Comparison of ENCODE assay signal across 8 cellular contexts in genomic region chr12:71662861-71663560, GRCh38. TPM values are rescaled to one million over a fixed set of nuclear protein-coding genes. Genes with fewer than 3 reads are reported as not detected.
DNase-seq lines count a peak whose midpoint lies in the region; ATAC-seq and TF ChIP-seq lines count a peak whose summit lies in the region.

No MANE protein-coding gene starts in this region.

- H3K36me3 Mint-ChIP-seq in Caco-2 (ENCODE audit: insufficient read depth, unreplicated experiment), result peaks cover 48% of the 10 kb centered on the region

- no peaks in the 10 kb centered on the region for H3K9me3 Mint-ChIP-seq in Caco-2 (ENCODE audit: unreplicated experiment)

- no peaks in the 10 kb centered on the region; the same call in 1 of the 2 replicates for H3K36me3 ChIP-seq in Caco-2 (ENCODE audit: control insufficient read depth, insufficient read depth, low read length)
- peaks cover 26% of the 10 kb centered on the region for H3K36me3 ChIP-seq in adipocyte (ENCODE audit: control insufficient read depth, insufficient read depth, low read length, severe bottlenecking)
- H3K36me3 ChIP-seq in rectal smooth muscle tissue (ENCODE audit: control insufficient read depth, insufficient read depth, low read length), result peaks cover 3% of the 10 kb centered on the region
- no peaks in the 10 kb centered on the region for H3K36me3 ChIP-seq in uterus

- H3K4me1 Mint-ChIP-seq in Caco-2 (ENCODE audit: low read depth, unreplicated experiment), result peaks cover 13% of the 10 kb centered on the region

- CTCF ChIA-PET in Caco-2 (lab: Charles Lee), result interaction anchor here (0.6 to 2.5 kb wide), 4 partner anchors 9 to 84 kb away, joined by 3 to 16 read pairs (median 6); partner anchors contain the start of gene TMEM19

- TF ChIP-seq CTCF in Caco-2 (IDR thresholded peaks at IDR 0.05; ENCODE audit: insufficient read depth in 1 of 2, low read depth in 1 of 2, low read length in 1 of 2, severe bottlenecking in 1 of 2, unreplicated experiment in 1 of 2) (no peak), uterus (IDR thresholded peaks at IDR 0.05) (no peak)

- H3K27ac Mint-ChIP-seq in Caco-2 (ENCODE audit: unreplicated experiment), result peak overlapping the region; percentile 99

- H3K9me3 ChIP-seq in Caco-2, result no peaks in the 10 kb centered on the region
- H3K9me3 ChIP-seq in adipocyte (ENCODE audit: control insufficient read depth, low read length), result no peaks in the 10 kb centered on the region
- no peaks in the 10 kb centered on the region for H3K9me3 ChIP-seq in uterus

- TSS peak; percentile 65 for BruUV-seq in Caco-2 (replicated peaks; lab: Mats Ljungman, UMichigan)

- POLR2A ChIA-PET in Caco-2 (lab: Charles Lee), result interaction anchor here (0.7 to 2.5 kb wide), 4 partner anchors 13 to 91 kb away, joined by 3 to 49 read pairs (median 6); partner anchors contain the start of gene TMEM19

- TF ChIP-seq POLR2A in uterus (IDR thresholded peaks at IDR 0.05), result no peak

- peaks cover 11% of the 10 kb centered on the region; the same call in 1 of the 2 replicates for H3K4me1 ChIP-seq in Caco-2
- peaks cover 32% of the 10 kb centered on the region for H3K4me1 ChIP-seq in adipocyte (ENCODE audit: control insufficient read depth, insufficient read depth, low read length)
- peaks cover 11% of the 10 kb centered on the region for H3K4me1 ChIP-seq in rectal smooth muscle tissue (ENCODE audit: control insufficient read depth, insufficient read depth, low read length)
- peaks cover 0 to 7% of the 10 kb centered on the region in 2 donors for H3K4me1 ChIP-seq in uterus

- peak; percentile 56 to 68 for DNase-seq in Caco-2
- DNase-seq in HS-5 (ENCODE audit: low read depth), result peak; percentile 32
- peak; percentile 66 for DNase-seq in T follicular helper cell (ENCODE audit: low read depth)
- peak; percentile 86 for DNase-seq in adipocyte (ENCODE audit: low read depth)
- peak; percentile 67 for DNase-seq in left ventricle myocardium superior
- DNase-seq in uterus, result peak; percentile 42 to 52

- H3K27ac ChIP-seq in rectal smooth muscle tissue (ENCODE audit: low read depth, low read length) (peak overlapping the region; percentile 96), uterus (peak overlapping the region; percentile 93 to 96)

- H3K27me3 ChIP-seq in Caco-2 (replicated peaks; ENCODE audit: control insufficient read depth, insufficient read depth, low read length), result no peaks in the 10 kb centered on the region
- H3K27me3 ChIP-seq in adipocyte (replicated peaks; ENCODE audit: control insufficient read depth, insufficient read depth, low read length), result no peaks in the 10 kb centered on the region
- H3K27me3 ChIP-seq in rectal smooth muscle tissue (ENCODE audit: control insufficient read depth, insufficient read depth, low read length), result no peaks in the 10 kb centered on the region
- H3K27me3 ChIP-seq in uterus, result no peaks in the 10 kb centered on the region

- ATAC-seq in GM21367 (IDR thresholded peaks at IDR 0.05; ENCODE audit: unreplicated experiment) (peak; percentile 25), left ventricle myocardium superior (peak; percentile 31)

- no peaks in the 10 kb centered on the region for H3K27me3 Mint-ChIP-seq in Caco-2 (ENCODE audit: insufficient read depth, unreplicated experiment)

- H3K4me3 ChIP-seq in Caco-2 (ENCODE audit: low read depth, low read length), result peak overlapping the region; percentile 93
- peak overlapping the region; percentile 99 for H3K4me3 ChIP-seq in adipocyte (ENCODE audit: low read length)
- peak overlapping the region; percentile 100 for H3K4me3 ChIP-seq in rectal smooth muscle tissue (ENCODE audit: low read length)
- H3K4me3 ChIP-seq in uterus, result peak overlapping the region; percentile 64 to 88

- H3K9ac ChIP-seq in adipocyte (ENCODE audit: low read length) (peak overlapping the region; percentile 99), rectal smooth muscle tissue (ENCODE audit: low read length) (peak overlapping the region; percentile 91)

- H3K4me3 Mint-ChIP-seq in Caco-2 (ENCODE audit: unreplicated experiment), result peak overlapping the region; percentile 98

- intact Hi-C loops in Caco-2 (cut with micrococcal nuclease; ENCODE audit: unreplicated experiment) (loop anchor here (1.0 kb wide), 2 partner anchors 21 to 91 kb away; partner anchors contain the start of gene RAB21), left ventricle myocardium superior (cut with micrococcal nuclease) (no loop called here), uterus (cut with DNase I; ENCODE audit: low total_unique reads) (loop anchor here (10.0 kb wide), 1 partner anchor 92 kb away; the partner anchor contains the start of gene RAB21)

RNA-seq across cellular contexts. Expression of gene ZFC3H1, which starts 0.6 kb away (rescaled TPM):
- 48.7 and 50.7 TPM in 2 replicates for total RNA-seq in Caco-2 (2022)
- 15.3 TPM for total RNA-seq in left ventricle myocardium superior
- 10 to 100 TPM; 12.6 to 80.7 (median 51.2) TPM for total RNA-seq in uterus

RNA-seq across cellular contexts. Expression of gene THAP2, which starts 1.1 kb away (rescaled TPM):
- 2.7 and 4.6 TPM in 2 replicates for total RNA-seq in Caco-2 (2022)
- total RNA-seq in left ventricle myocardium superior, result 10.7 TPM
- total RNA-seq in uterus, result 10 to 100 TPM in 1 of 4 donors, 1 to 10 TPM in 2, under 1 TPM in 1; 0.88 to 12.8 (median 5.4) TPM

RNA-seq across cellular contexts. Expression of gene TMEM19, which starts 22.9 kb away (rescaled TPM):
- total RNA-seq in Caco-2 (2022) (17.8 and 24.2 TPM in 2 replicates), left ventricle myocardium superior (30.9 TPM), uterus (10 to 100 TPM; 10.6 to 35.9 (median 20.1) TPM)

Comparison
In these comparisons a context has a peak if more than half of its experiments do, and no peak if none do; other contexts are left out.
1. Peak in every context shown above with its lines: DNase-seq, ATAC-seq, H3K4me3 ChIP-seq and H3K27ac ChIP-seq.
2. DNase-seq: peak in every context shown above with its lines; median percentile 86 in adipocyte; 67 in left ventricle myocardium superior; 66 in T follicular helper cell; 62 in Caco-2; 47 in uterus; 32 in HS-5.